8 cellular contexts compared by ENCODE assay signal in the genomic region with DNA sequence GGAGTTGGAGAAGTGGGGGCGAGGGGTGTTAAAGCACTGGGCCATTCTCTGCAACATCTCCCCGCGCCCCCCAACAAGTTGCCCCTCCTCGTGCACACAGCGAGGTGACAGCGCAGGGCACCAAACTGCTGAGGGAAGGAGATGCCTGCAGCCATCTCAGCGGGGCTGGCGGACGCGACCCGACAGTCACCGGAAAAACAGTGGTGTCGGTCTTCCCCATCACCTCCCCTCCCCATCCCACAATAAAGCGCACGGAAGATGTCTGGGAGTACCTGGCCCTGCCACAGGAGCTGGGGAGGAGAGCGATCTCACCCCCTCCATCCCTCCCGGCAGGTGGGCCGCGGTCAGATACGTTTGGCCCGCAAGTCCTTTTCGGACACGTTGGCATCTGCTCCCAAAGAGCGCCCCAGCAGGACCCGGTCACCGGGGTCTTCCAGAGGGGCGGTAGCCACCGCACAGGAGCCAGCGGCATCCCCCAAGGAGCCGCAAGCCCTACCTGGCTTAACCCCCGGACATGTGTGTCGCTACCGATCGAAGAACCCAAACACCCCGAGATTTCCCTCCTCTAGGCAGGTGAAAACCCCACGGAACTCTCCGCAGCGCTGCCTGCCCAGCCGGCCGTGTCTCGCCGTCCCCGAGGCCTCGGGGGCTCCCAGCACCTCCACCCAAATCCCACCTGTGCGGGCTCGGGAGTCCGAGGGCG. TPM values are rescaled to one million over a fixed set of nuclear protein-coding genes. Genes with fewer than 3 reads are reported as not detected.
A peak's percentile ranks its signal among the peaks of the same experiment; 100 is the strongest.
DNase-seq lines count a peak whose midpoint lies in the region; ATAC-seq and TF ChIP-seq lines count a peak whose summit lies in the region.

No MANE protein-coding gene starts in this region.

- H3K9me3 Mint-ChIP-seq in WTC11 = no peaks in the 10 kb centered on the region

- H3K4me1 ChIP-seq in A673 (ENCODE audit: insufficient read depth, low read length, poor library complexity, severe bottlenecking) = peaks cover 31% of the 10 kb centered on the region
- H3K4me1 ChIP-seq in right cardiac atrium (ENCODE audit: control insufficient read depth, insufficient read depth, low read length) = peaks cover 3% of the 10 kb centered on the region
- peaks cover 0 to 51% (median 32%) of the 10 kb centered on the region in 6 donors for H3K4me1 ChIP-seq in spleen

- no peaks in the 10 kb centered on the region for H3K36me3 ChIP-seq in A673 (ENCODE audit: insufficient read depth, low read length, poor library complexity, severe bottlenecking)
- H3K36me3 ChIP-seq in spleen = no peaks in the 10 kb centered on the region

- TF ChIP-seq CTCF in A673 (conservative IDR thresholded peaks at IDR 0.05; ENCODE audit: low read depth, low read length) (no peak), GM20000 (IDR thresholded peaks at IDR 0.05; ENCODE audit: extremely low read depth, missing control alignments) (no peak), WTC11 (IDR thresholded peaks at IDR 0.05) (no peak), spleen (IDR thresholded peaks at IDR 0.05 in 8 of 11, conservative IDR thresholded peaks at IDR 0.05 in 3 of 11) (no peak)

- TF ChIP-seq POLR2A in spleen (IDR thresholded peaks at IDR 0.05) = no peak

- H3K27ac ChIP-seq in A673 (ENCODE audit: low read depth, low read length, poor library complexity, severe bottlenecking) = peak overlapping the region; percentile 60
- H3K27ac ChIP-seq in right cardiac atrium (ENCODE audit: low read length) = peak overlapping the region; percentile 15
- H3K27ac ChIP-seq in spleen = peak overlapping the region in 7 of 8 donors; percentile 36 to 79 (median 67)

- H3K4me1 Mint-ChIP-seq in WTC11 = peaks cover 23% of the 10 kb centered on the region

- H3K36me3 Mint-ChIP-seq in WTC11 = no peaks in the 10 kb centered on the region

- POLR2A ChIA-PET in A673 (lab: Charles Lee; ENCODE audit: low non-redundant PET) = no interaction called here
- POLR2A ChIA-PET in WTC11 (lab: Charles Lee) = interaction anchor here (1.2 kb wide), 1 partner anchor 181 kb away, joined by 3 read pairs; a partner anchor contains a TSS

- no peaks in the 10 kb centered on the region for H3K9me3 ChIP-seq in A673 (ENCODE audit: low read depth, low read length, poor library complexity, severe bottlenecking)
- H3K9me3 ChIP-seq in right cardiac atrium (ENCODE audit: control insufficient read depth, low read length) = no peaks in the 10 kb centered on the region
- H3K9me3 ChIP-seq in spleen = no peaks in the 10 kb centered on the region

- intact Hi-C loops in A673 (cut with micrococcal nuclease; ENCODE audit: unreplicated experiment) = no loop called here
- intact Hi-C loops in right cardiac atrium (cut with DNase I) = loop anchor here in 2 of 4 donors (10.0 kb wide), 2 partner anchors 88 to 168 kb away; no protein-coding TSS in a partner anchor
- intact Hi-C loops in spleen (cut with DNase I; ENCODE audit: low total_unique reads) = no loop called here

- no peak overlapping the region for H3K27ac Mint-ChIP-seq in WTC11

- peak overlapping the region; percentile 88 for H3K4me3 Mint-ChIP-seq in WTC11

- peaks cover 53% of the 10 kb centered on the region for H3K27me3 Mint-ChIP-seq in WTC11 (ENCODE audit: low read depth)

- H3K4me3 ChIP-seq in A673 (ENCODE audit: low read depth, low read length, poor library complexity, severe bottlenecking) = peak overlapping the region; percentile 89
- peak overlapping the region; percentile 82 for H3K4me3 ChIP-seq in right cardiac atrium (ENCODE audit: low read length)
- peak overlapping the region; percentile 47 to 78 (median 60) for H3K4me3 ChIP-seq in spleen

- CTCF ChIA-PET in A673 (lab: Charles Lee) = no interaction called here
- CTCF ChIA-PET in WTC11 (lab: Charles Lee) = interaction anchor here (1.1 kb wide), 1 partner anchor 172 kb away, joined by 3 read pairs; no protein-coding TSS in a partner anchor

- peak; percentile 13 for ATAC-seq in WTC11
- ATAC-seq in right cardiac atrium = peak in 1 of 2 donors; percentile 1

- no TSS peak for BruUV-seq in A673 (replicated peaks; lab: Mats Ljungman, UMichigan)

- no peak for DNase-seq in A673 (ENCODE audit: low spot score)
- peak; percentile 26 for DNase-seq in GM20000 (ENCODE audit: low spot score)
- peak; percentile 42 for DNase-seq in WTC11 (ENCODE audit: low spot score)
- DNase-seq in right cardiac atrium = peak in 1 of 3 donors; percentile 59
- peak; percentile 77 for DNase-seq in spleen
- no peak for DNase-seq in GDM1 (lab: John Stamatoyannopoulos, UW)
- no peak for DNase-seq in NCI-H187 treated with DMSO at 0.1 percent for 48 hours (lab: John Stamatoyannopoulos, UW)
- DNase-seq in CD1c-positive myeloid dendritic cell (ENCODE audit: extremely low spot score) = no peak

- under 1% methylated on average over 48 of the region's 48 CpGs for WGBS in right cardiac atrium
- 1 to 3% (median 1%) methylated on average over 23 to 48 of the region's 48 CpGs for WGBS in spleen, 5 donors

- H3K27me3 ChIP-seq in A673 (replicated peaks; ENCODE audit: insufficient read depth, low read depth, low read length, poor library complexity) (no peaks in the 10 kb centered on the region), right cardiac atrium (ENCODE audit: control insufficient read depth, insufficient read depth) (no peaks in the 10 kb centered on the region), spleen (replicated peaks in 1 of 7) (peaks cover 0 to 49% (median 25%) of the 10 kb centered on the region in 7 donors)

TF ChIP-seq in WTC11, 78 proteins besides CTCF, POLR2A, EP300 and RAD21 (continues in another document):
- TF ChIP-seq RELA (CRISPR knock-in tag; IDR thresholded peaks at IDR 0.05; ENCODE audit: borderline replicate concordance) (no peak), CREB1 (CRISPR knock-in tag; IDR thresholded peaks at IDR 0.05) (no peak), NFYB (CRISPR knock-in tag; conservative IDR thresholded peaks at IDR 0.05; ENCODE audit: low read depth) (no peak), TEAD1 (CRISPR knock-in tag; IDR thresholded peaks at IDR 0.05) (no peak)
- TF ChIP-seq, protein P1, sequence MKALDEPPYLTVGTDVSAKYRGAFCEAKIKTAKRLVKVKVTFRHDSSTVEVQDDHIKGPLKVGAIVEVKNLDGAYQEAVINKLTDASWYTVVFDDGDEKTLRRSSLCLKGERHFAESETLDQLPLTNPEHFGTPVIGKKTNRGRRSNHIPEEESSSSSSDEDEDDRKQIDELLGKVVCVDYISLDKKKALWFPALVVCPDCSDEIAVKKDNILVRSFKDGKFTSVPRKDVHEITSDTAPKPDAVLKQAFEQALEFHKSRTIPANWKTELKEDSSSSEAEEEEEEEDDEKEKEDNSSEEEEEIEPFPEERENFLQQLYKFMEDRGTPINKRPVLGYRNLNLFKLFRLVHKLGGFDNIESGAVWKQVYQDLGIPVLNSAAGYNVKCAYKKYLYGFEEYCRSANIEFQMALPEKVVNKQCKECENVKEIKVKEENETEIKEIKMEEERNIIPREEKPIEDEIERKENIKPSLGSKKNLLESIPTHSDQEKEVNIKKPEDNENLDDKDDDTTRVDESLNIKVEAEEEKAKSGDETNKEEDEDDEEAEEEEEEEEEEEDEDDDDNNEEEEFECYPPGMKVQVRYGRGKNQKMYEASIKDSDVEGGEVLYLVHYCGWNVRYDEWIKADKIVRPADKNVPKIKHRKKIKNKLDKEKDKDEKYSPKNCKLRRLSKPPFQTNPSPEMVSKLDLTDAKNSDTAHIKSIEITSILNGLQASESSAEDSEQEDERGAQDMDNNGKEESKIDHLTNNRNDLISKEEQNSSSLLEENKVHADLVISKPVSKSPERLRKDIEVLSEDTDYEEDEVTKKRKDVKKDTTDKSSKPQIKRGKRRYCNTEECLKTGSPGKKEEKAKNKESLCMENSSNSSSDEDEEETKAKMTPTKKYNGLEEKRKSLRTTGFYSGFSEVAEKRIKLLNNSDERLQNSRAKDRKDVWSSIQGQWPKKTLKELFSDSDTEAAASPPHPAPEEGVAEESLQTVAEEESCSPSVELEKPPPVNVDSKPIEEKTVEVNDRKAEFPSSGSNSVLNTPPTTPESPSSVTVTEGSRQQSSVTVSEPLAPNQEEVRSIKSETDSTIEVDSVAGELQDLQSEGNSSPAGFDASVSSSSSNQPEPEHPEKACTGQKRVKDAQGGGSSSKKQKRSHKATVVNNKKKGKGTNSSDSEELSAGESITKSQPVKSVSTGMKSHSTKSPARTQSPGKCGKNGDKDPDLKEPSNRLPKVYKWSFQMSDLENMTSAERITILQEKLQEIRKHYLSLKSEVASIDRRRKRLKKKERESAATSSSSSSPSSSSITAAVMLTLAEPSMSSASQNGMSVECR (CRISPR knock-in tag; IDR thresholded peaks at IDR 0.05; ENCODE audit: borderline replicate concordance) = no peak
- TF ChIP-seq, protein P2, sequence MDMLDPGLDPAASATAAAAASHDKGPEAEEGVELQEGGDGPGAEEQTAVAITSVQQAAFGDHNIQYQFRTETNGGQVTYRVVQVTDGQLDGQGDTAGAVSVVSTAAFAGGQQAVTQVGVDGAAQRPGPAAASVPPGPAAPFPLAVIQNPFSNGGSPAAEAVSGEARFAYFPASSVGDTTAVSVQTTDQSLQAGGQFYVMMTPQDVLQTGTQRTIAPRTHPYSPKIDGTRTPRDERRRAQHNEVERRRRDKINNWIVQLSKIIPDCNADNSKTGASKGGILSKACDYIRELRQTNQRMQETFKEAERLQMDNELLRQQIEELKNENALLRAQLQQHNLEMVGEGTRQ (CRISPR knock-in tag; IDR thresholded peaks at IDR 0.05) = no peak
- TF ChIP-seq, protein P3, sequence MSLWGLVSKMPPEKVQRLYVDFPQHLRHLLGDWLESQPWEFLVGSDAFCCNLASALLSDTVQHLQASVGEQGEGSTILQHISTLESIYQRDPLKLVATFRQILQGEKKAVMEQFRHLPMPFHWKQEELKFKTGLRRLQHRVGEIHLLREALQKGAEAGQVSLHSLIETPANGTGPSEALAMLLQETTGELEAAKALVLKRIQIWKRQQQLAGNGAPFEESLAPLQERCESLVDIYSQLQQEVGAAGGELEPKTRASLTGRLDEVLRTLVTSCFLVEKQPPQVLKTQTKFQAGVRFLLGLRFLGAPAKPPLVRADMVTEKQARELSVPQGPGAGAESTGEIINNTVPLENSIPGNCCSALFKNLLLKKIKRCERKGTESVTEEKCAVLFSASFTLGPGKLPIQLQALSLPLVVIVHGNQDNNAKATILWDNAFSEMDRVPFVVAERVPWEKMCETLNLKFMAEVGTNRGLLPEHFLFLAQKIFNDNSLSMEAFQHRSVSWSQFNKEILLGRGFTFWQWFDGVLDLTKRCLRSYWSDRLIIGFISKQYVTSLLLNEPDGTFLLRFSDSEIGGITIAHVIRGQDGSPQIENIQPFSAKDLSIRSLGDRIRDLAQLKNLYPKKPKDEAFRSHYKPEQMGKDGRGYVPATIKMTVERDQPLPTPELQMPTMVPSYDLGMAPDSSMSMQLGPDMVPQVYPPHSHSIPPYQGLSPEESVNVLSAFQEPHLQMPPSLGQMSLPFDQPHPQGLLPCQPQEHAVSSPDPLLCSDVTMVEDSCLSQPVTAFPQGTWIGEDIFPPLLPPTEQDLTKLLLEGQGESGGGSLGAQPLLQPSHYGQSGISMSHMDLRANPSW (CRISPR knock-in tag; conservative IDR thresholded peaks at IDR 0.05; ENCODE audit: low read depth) = no peak

RNA-seq across cellular contexts. Expression of a gene that starts 0.8 kb away (rescaled TPM):
- total RNA-seq in A673 (2021) (35.6 and 39.3 TPM in 2 replicates), WTC11 (2021) (2.7 to 5.6 TPM (median 3.9 TPM) in 3 replicates), right cardiac atrium (10 to 100 TPM in 1 of 4 donors, 1 to 10 TPM in 3; 7.5 to 11.5 (median 9.4) TPM), spleen (10 to 100 TPM in 6 of 7 donors, 1 to 10 TPM in 1; 5.1 to 22.0 (median 14.5) TPM)
- polyA plus RNA-seq in right cardiac atrium (2.6 TPM), spleen (1 to 10 TPM; 1.0 to 2.1 (median 1.5) TPM)

Comparison
In these comparisons a context has a peak if more than half of its experiments do, and no peak if none do; other contexts are left out.
1. DNase-seq: peak in GM20000 (single experiment), WTC11 (single experiment) and spleen (single experiment); none in A673 (single experiment), GDM1 (single experiment), NCI-H187 treated with DMSO at 0.1 percent for 48 hours (single experiment) and CD1c-positive myeloid dendritic cell (single experiment).
2. H3K27ac ChIP-seq: peak in every context shown above with its lines; median percentile 67 in spleen; 60 in A673; 15 in right cardiac atrium.
3. Peak in every context shown above with its lines, with median percentiles within 50 percentile points of each other: H3K4me3 ChIP-seq.